ENCODE assay signal across 1 cellular context in genomic region chr13:31912641-31913401, GRCh38.
TF ChIP-seq lines count a peak whose summit lies in the region.

No MANE protein-coding gene starts in this region.

TF ChIP-seq in IMR-90, 13 proteins besides CTCF, POLR2A, EP300 and RAD21 (continued from another document):
- TF ChIP-seq USF2 (IDR thresholded peaks at IDR 0.05; ENCODE audit: low read depth, low read length) (no peak), FOS (IDR thresholded peaks at IDR 0.05; ENCODE audit: low read depth, low read length) (no peak), RCOR1 (IDR thresholded peaks at IDR 0.05; ENCODE audit: insufficient replicate concordance, low read length) (no peak), NFE2L2 (IDR thresholded peaks at IDR 0.05; ENCODE audit: low read depth, low read length) (no peak), MAZ (IDR thresholded peaks at IDR 0.05; ENCODE audit: borderline replicate concordance, low read depth, low read length) (no peak)
